ENCODE assay signal across 25 cellular contexts in genomic region chr16:8576141-8577004, GRCh38. TPM values are rescaled to one million over a fixed set of nuclear protein-coding genes. Genes with fewer than 3 reads are reported as not detected.
DNase-seq lines count a peak whose midpoint lies in the region; ATAC-seq and TF ChIP-seq lines count a peak whose summit lies in the region.
"Had no signal": no experiment of that assay in that cellular context is flagged by ENCODE, and none has a peak within 500 bp of the region (broad histone marks: within the 10 kb centered on the region; RNA-seq: fewer than 3 reads in every experiment).

No MANE protein-coding gene starts in this region.

- no peaks in the 10 kb centered on the region for H3K36me3 Mint-ChIP-seq in neural crest cell (ENCODE audit: low read depth)
- H3K36me3 Mint-ChIP-seq: CD8-positive, alpha-beta T cell had no signal

- DNase-seq in A673 (ENCODE audit: low spot score), result peak; percentile 96
- no peak for DNase-seq in neural crest cell (ENCODE audit: low read depth, low spot score)
- no peak for DNase-seq in stimulated activated CD4-positive, alpha-beta T cell treated with anti-CD3 and anti-CD28 coated beads, Interleukin-12 subunit alpha, Interleukin-12 subunit beta, amount 100 ng/mL, for 4 hours
- no peak for DNase-seq in NCI-H1694 (lab: John Stamatoyannopoulos, UW)
- DNase-seq: ACHN; BE2C; Caco-2; Calu3; CD4-positive, alpha-beta T cell; CD8-positive, alpha-beta T cell; DMS153; DMS79; DND-41; EL; GDM1 had no signal

- BruUV-seq in A673 (replicated peaks; lab: Mats Ljungman, UMichigan), result no TSS peak

- H3K9me3 ChIP-seq in A673 (ENCODE audit: low read depth, low read length, poor library complexity, severe bottlenecking) (peaks cover 9% of the 10 kb centered on the region), HEK293 (ENCODE audit: control insufficient read depth, insufficient read depth, low read depth, low read length) (no peaks in the 10 kb centered on the region)
- H3K9me3 ChIP-seq: A549; BE2C; BLaER1 treated with 17β-estradiol and CSF1 and Interleukin-3, amounts not matched to agents 10 nM and 100 nM; Caco-2 had no signal

- H3K4me3 ChIP-seq in A673 (ENCODE audit: low read depth, low read length, poor library complexity, severe bottlenecking), result peak overlapping the region; percentile 53
- no peak overlapping the region for H3K4me3 ChIP-seq in HEK293 (ENCODE audit: low read depth, low read length)
- H3K4me3 ChIP-seq: A549; BLaER1 treated with 17β-estradiol and CSF1 and Interleukin-3, amounts not matched to agents 10 nM and 100 nM; GM12878 had no signal

- POLR2A ChIA-PET in A673 (lab: Charles Lee; ENCODE audit: low non-redundant PET), result interaction anchor here (0.9 kb wide), 1 partner anchor 339 kb away, joined by 4 read pairs; no protein-coding TSS in a partner anchor
- POLR2A ChIA-PET in HEK293 (lab: Yijun Ruan, JAX), result no interaction called here

- CTCF ChIA-PET in A673 (lab: Charles Lee) (interaction anchor here (0.5 to 1.2 kb wide), 5 partner anchors 82 to 623 kb away, joined by 3 to 12 read pairs (median 3); no protein-coding TSS in a partner anchor), HEK293 (lab: Yijun Ruan, JAX) (interaction anchor here (0.7 to 1.0 kb wide), 2 partner anchors 47 to 59 kb away, joined by 3 read pairs; no protein-coding TSS in a partner anchor)

- no peaks in the 10 kb centered on the region for H3K27me3 ChIP-seq in A673 (replicated peaks; ENCODE audit: insufficient read depth, low read depth, low read length, poor library complexity)
- H3K27me3 ChIP-seq: BLaER1 treated with 17β-estradiol and CSF1 and Interleukin-3, amounts not matched to agents 10 nM and 100 nM had no signal

- H3K27ac Mint-ChIP-seq in neural crest cell (ENCODE audit: unreplicated experiment), result peak overlapping the region; percentile 24
- H3K27ac Mint-ChIP-seq: CD4-positive, alpha-beta T cell; CD8-positive, alpha-beta T cell had no signal

- peaks cover 3% of the 10 kb centered on the region for H3K27me3 Mint-ChIP-seq in neural crest cell (ENCODE audit: low read depth)

- H3K27ac ChIP-seq in A673 (ENCODE audit: low read depth, low read length, poor library complexity, severe bottlenecking) (peak overlapping the region; percentile 100), HEK293 (ENCODE audit: extremely low read depth, low read depth, low read length) (no peak overlapping the region)
- H3K27ac ChIP-seq: 22Rv1; A549; BLaER1 treated with 17β-estradiol and CSF1 and Interleukin-3, amounts not matched to agents 10 nM and 100 nM; C4-2B had no signal

- no peaks in the 10 kb centered on the region for H3K9me3 Mint-ChIP-seq in neural crest cell
- H3K9me3 Mint-ChIP-seq: CD4-positive, alpha-beta T cell; CD8-positive, alpha-beta T cell had no signal

- H3K4me1 ChIP-seq in A673 (ENCODE audit: insufficient read depth, low read length, poor library complexity, severe bottlenecking) (peaks cover 53% of the 10 kb centered on the region), HEK293 (ENCODE audit: control insufficient read depth, insufficient read depth, low read length) (no peaks in the 10 kb centered on the region)
- H3K4me1 ChIP-seq: BE2C, Caco-2 had no signal

- H3K4me3 Mint-ChIP-seq in neural crest cell, result no peak overlapping the region
- H3K4me3 Mint-ChIP-seq: CD4-positive, alpha-beta T cell; CD8-positive, alpha-beta T cell had no signal

- intact Hi-C loops in A673 (cut with micrococcal nuclease; ENCODE audit: unreplicated experiment), result loop anchor here (1.0 to 10.0 kb wide), 7 partner anchors 44 to 623 kb away; partner anchors contain the start of genes CARHSP1, HAPSTR1 and METTL22

- H3K36me3 ChIP-seq in A673 (ENCODE audit: insufficient read depth, low read length, poor library complexity, severe bottlenecking) (peaks cover 31% of the 10 kb centered on the region), HEK293 (ENCODE audit: control insufficient read depth in 2 of 2, insufficient read depth in 1 of 2, low read length in 2 of 2) (no peaks in the 10 kb centered on the region)
- H3K36me3 ChIP-seq: BE2C; BLaER1 treated with 17β-estradiol and CSF1 and Interleukin-3, amounts not matched to agents 10 nM and 100 nM had no signal

- H3K4me1 Mint-ChIP-seq in neural crest cell, result peaks cover 24% of the 10 kb centered on the region

- no peak for ATAC-seq in activated CD4-positive, CD25-positive, alpha-beta regulatory T cell treated with anti-CD3 and anti-CD28 coated beads, Interleukin-2, amount 50 U/mL, for 24 hours
- ATAC-seq: A549; CD8-positive, alpha-beta T cell; GM12878 had no signal

- TF ChIP-seq CTCF in A673 (conservative IDR thresholded peaks at IDR 0.05; ENCODE audit: low read depth, low read length) (no peak), HEK293 (tag by site-specific recombination; IDR thresholded peaks at IDR 0.05) (no peak), neural crest cell (conservative IDR thresholded peaks at IDR 0.05) (no peak)

TF ChIP-seq in HEK293, 187 proteins besides CTCF, POLR2A, EP300 and RAD21:
- TF ChIP-seq ZIC2 (tag by site-specific recombination; IDR thresholded peaks at IDR 0.05), result peak; percentile 21; the same call in 1 of the 2 replicates
- no peak for TF ChIP-seq ZNF169 (tag by site-specific recombination; IDR thresholded peaks at IDR 0.05)

RNA-seq across cellular contexts. Expression of gene TMEM114, which starts 13.9 kb away (rescaled TPM):
- total RNA-seq in A673 (2021), result 0.86 and 1.8 TPM in 2 replicates
- total RNA-seq in neural crest cell, result not detected in 2 replicates
- total RNA-seq: A172; Caco-2; Calu3; CD4-positive, alpha-beta T cell; CD8-positive, alpha-beta T cell; Daoy; G401; GM12878 had no signal

RNA-seq across cellular contexts. Expression of gene METTL22, which starts 45.1 kb away (rescaled TPM):
- total RNA-seq in A673 (2021) (91.2 and 116 TPM in 2 replicates), neural crest cell (52.0 and 57.0 TPM in 2 replicates)
